In the genomic region with DNA sequence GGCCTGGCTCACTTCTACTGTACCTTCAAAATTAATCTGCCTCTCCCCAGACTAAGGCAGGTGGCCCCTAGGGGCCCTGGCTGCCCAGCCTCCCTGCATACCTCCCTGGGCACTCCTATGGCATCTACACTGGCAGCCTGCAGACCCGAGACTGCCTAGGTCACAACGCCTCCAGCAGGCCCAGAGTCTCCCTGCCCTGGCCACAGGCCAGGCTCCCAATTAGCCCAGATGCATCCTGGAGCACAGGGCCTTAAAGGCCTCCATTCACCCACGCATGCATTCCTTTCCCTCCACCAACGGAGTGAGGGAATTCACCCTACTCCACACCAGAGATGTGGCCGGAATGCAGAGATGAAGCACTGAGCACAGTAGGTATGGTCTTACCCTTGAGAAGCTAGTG, we compare ENCODE assay signal across 2 cellular contexts.
TF ChIP-seq lines count a peak whose summit lies in the region.

No MANE protein-coding gene starts in this region.

TF ChIP-seq in HEK293, 187 proteins besides CTCF, POLR2A, EP300 and RAD21:
- peak; percentile 48 for TF ChIP-seq EGR2 (tag by site-specific recombination; IDR thresholded peaks at IDR 0.05; ENCODE audit: low read depth)
- no peak for TF ChIP-seq ZBTB48 (tag by site-specific recombination; IDR thresholded peaks at IDR 0.05)
- TF ChIP-seq YY2 (tag by site-specific recombination; IDR thresholded peaks at IDR 0.05): no peak
- TF ChIP-seq ZNF670 (tag by site-specific recombination; IDR thresholded peaks at IDR 0.05; ENCODE audit: low read depth): no peak
- peak; percentile 36 for TF ChIP-seq ZFHX2 (tag by site-specific recombination; conservative IDR thresholded peaks at IDR 0.05)
TF ChIP-seq in HEK293: peak in this region for 2.

TF ChIP-seq in H1, 55 proteins besides CTCF, POLR2A, EP300 and RAD21:
- TF ChIP-seq SUZ12 (IDR thresholded peaks at IDR 0.05; ENCODE audit: low read length) (0 out of 2 replicates have a peak, but pooled peaks have one; percentile 27), BACH1 (IDR thresholded peaks at IDR 0.05; ENCODE audit: low read length) (no peak), TAF1 (IDR thresholded peaks at IDR 0.05; ENCODE audit: low read depth, low read length) (no peak), SP2 (IDR thresholded peaks at IDR 0.05; ENCODE audit: low read length) (no peak)
